1 cellular context compared by ENCODE assay signal in the genomic region with DNA sequence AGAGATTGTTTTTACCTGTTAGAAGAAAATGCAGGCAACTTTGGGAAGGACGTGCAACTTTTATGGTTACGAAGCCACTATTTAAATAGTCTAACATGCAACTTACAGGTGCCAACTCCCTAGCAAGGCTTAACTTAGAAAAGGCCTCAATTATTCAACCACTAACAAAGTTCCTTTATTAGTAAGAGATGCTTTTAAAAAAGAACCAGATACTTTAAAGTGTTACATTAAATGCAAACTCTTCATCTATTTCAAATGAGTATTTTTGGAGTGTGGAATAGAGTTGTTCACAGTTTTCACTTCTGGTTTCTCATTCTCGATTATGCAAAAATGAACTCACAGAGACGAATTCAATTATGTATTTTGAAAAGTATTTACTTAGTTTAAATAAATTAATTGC.
A peak's percentile ranks its signal among the peaks of the same experiment; 100 is the strongest.
TF ChIP-seq lines count a peak whose summit lies in the region.

No MANE protein-coding gene starts in this region.

TF ChIP-seq in GM12878, 131 proteins besides CTCF, POLR2A, EP300 and RAD21 (continued from another document):
- TF ChIP-seq, protein P1, sequence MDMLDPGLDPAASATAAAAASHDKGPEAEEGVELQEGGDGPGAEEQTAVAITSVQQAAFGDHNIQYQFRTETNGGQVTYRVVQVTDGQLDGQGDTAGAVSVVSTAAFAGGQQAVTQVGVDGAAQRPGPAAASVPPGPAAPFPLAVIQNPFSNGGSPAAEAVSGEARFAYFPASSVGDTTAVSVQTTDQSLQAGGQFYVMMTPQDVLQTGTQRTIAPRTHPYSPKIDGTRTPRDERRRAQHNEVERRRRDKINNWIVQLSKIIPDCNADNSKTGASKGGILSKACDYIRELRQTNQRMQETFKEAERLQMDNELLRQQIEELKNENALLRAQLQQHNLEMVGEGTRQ (IDR thresholded peaks at IDR 0.05; ENCODE audit: borderline replicate concordance, low read depth, low read length): no peak
- TF ChIP-seq, protein P2, sequence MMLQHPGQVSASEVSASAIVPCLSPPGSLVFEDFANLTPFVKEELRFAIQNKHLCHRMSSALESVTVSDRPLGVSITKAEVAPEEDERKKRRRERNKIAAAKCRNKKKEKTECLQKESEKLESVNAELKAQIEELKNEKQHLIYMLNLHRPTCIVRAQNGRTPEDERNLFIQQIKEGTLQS (IDR thresholded peaks at IDR 0.05; ENCODE audit: borderline replicate concordance, extremely low read depth, low read depth, low read length): no peak
- TF ChIP-seq CREB1 (IDR thresholded peaks at IDR 0.05; ENCODE audit: low read depth): no peak; the same call in 1 of the 2 replicates
- TF ChIP-seq, protein P3, sequence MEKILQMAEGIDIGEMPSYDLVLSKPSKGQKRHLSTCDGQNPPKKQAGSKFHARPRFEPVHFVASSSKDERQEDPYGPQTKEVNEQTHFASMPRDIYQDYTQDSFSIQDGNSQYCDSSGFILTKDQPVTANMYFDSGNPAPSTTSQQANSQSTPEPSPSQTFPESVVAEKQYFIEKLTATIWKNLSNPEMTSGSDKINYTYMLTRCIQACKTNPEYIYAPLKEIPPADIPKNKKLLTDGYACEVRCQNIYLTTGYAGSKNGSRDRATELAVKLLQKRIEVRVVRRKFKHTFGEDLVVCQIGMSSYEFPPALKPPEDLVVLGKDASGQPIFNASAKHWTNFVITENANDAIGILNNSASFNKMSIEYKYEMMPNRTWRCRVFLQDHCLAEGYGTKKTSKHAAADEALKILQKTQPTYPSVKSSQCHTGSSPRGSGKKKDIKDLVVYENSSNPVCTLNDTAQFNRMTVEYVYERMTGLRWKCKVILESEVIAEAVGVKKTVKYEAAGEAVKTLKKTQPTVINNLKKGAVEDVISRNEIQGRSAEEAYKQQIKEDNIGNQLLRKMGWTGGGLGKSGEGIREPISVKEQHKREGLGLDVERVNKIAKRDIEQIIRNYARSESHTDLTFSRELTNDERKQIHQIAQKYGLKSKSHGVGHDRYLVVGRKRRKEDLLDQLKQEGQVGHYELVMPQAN (conservative IDR thresholded peaks at IDR 0.05): no peak
- TF ChIP-seq SPI1 (IDR thresholded peaks at IDR 0.05; ENCODE audit: borderline replicate concordance, insufficient read depth, low read depth, low read length): peak; percentile 65; the same call in 1 of the 2 replicates
- TF ChIP-seq RAD51 (IDR thresholded peaks at IDR 0.05): no peak
- TF ChIP-seq FOXM1 (IDR thresholded peaks at IDR 0.05; ENCODE audit: low read depth, low read length): peak; percentile 92
- TF ChIP-seq, protein P4, sequence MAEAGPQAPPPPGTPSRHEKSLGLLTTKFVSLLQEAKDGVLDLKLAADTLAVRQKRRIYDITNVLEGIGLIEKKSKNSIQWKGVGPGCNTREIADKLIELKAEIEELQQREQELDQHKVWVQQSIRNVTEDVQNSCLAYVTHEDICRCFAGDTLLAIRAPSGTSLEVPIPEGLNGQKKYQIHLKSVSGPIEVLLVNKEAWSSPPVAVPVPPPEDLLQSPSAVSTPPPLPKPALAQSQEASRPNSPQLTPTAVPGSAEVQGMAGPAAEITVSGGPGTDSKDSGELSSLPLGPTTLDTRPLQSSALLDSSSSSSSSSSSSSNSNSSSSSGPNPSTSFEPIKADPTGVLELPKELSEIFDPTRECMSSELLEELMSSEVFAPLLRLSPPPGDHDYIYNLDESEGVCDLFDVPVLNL (IDR thresholded peaks at IDR 0.05; ENCODE audit: low read depth, low read length): no peak
- TF ChIP-seq, protein P5, sequence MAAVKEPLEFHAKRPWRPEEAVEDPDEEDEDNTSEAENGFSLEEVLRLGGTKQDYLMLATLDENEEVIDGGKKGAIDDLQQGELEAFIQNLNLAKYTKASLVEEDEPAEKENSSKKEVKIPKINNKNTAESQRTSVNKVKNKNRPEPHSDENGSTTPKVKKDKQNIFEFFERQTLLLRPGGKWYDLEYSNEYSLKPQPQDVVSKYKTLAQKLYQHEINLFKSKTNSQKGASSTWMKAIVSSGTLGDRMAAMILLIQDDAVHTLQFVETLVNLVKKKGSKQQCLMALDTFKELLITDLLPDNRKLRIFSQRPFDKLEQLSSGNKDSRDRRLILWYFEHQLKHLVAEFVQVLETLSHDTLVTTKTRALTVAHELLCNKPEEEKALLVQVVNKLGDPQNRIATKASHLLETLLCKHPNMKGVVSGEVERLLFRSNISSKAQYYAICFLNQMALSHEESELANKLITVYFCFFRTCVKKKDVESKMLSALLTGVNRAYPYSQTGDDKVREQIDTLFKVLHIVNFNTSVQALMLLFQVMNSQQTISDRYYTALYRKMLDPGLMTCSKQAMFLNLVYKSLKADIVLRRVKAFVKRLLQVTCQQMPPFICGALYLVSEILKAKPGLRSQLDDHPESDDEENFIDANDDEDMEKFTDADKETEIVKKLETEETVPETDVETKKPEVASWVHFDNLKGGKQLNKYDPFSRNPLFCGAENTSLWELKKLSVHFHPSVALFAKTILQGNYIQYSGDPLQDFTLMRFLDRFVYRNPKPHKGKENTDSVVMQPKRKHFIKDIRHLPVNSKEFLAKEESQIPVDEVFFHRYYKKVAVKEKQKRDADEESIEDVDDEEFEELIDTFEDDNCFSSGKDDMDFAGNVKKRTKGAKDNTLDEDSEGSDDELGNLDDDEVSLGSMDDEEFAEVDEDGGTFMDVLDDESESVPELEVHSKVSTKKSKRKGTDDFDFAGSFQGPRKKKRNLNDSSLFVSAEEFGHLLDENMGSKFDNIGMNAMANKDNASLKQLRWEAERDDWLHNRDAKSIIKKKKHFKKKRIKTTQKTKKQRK (IDR thresholded peaks at IDR 0.05; ENCODE audit: low read depth, low read length): no peak
- peak; percentile 78; the same call in 1 of the 2 replicates for TF ChIP-seq MTA3 (IDR thresholded peaks at IDR 0.05; ENCODE audit: borderline replicate concordance, low read length)
- no peak for TF ChIP-seq RBBP5 (conservative IDR thresholded peaks at IDR 0.05)
- no peak for TF ChIP-seq CBX3 (IDR thresholded peaks at IDR 0.05; ENCODE audit: borderline replicate concordance, low read depth)
TF ChIP-seq in GM12878: peak in this region for 34.
